In the genomic region with DNA sequence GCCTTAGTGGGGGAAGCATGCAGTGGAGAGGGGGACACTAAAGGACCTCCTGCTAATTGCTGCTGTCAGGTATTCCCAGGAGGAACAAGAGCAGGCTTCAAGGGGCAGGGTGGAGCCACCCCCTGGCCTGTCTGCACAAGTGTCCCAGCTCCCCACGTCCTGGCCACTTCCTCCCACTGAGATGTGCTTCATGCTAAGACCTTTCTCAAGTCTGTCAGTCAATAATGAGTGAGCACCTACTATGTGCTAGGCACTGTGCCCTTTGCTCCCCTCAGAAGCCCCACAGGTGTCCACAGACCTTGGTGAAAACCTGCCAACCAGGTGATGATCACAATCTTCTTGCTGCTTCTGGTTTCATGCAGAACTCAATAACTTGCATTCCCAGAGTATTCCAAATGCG, we compare ENCODE assay signal across 18 cellular contexts.
"Had no signal": no experiment of that assay in that cellular context is flagged by ENCODE, and none has a peak within 500 bp of the region (broad histone marks: within the 10 kb centered on the region; RNA-seq: fewer than 3 reads in every experiment).

No MANE protein-coding gene starts in this region.

- H3K27ac Mint-ChIP-seq: T-cell had no signal

- DNase-seq: Kasumi-1, MM.1S, NCI-H1092 treated with DMSO at 0.1 percent for 48 hours, NCI-H1436 treated with DMSO at 0.1 percent for 48 hours, NCI-H1694, NCI-H187 treated with DMSO at 0.1 percent for 48 hours, NCI-H2029 treated with DMSO at 0.1 percent for 48 hours, NCI-H226, NCI-H446, NCI-H510A, NCI-H524 treated with DMSO at 0.1 percent for 48 hours, NCI-H774, SHP77, SK-N-SH, SW 1271, T-cell had no signal

- H3K36me3 Mint-ChIP-seq: T-cell had no signal

- H3K9ac ChIP-seq: KMS-11, SK-N-SH had no signal

- ATAC-seq: T-cell had no signal

- H3K9me3 Mint-ChIP-seq: T-cell had no signal

- H3K4me3 Mint-ChIP-seq: T-cell had no signal

- H3K27ac ChIP-seq: KMS-11, RWPE1 had no signal

- H3K4me2 ChIP-seq: KMS-11, SK-N-SH had no signal

- H3K9me3 ChIP-seq: SK-N-SH had no signal

- H3K4me1 Mint-ChIP-seq: T-cell had no signal
